Comparison of ENCODE assay signal across 17 cellular contexts in genomic region chr3:155957412-155957880, GRCh38.
"Had no signal": no experiment of that assay in that cellular context is flagged by ENCODE, and none has a peak within 500 bp of the region (broad histone marks: within the 10 kb centered on the region; RNA-seq: fewer than 3 reads in every experiment).

No MANE protein-coding gene starts in this region.

- H3K27me3 ChIP-seq: heart left ventricle, testis, tibial nerve had no signal

- DNase-seq: effector memory CD4-positive, alpha-beta T cell; heart left ventricle; hippocampal formation; left colon; mesendoderm; naive B cell; occipital lobe; stimulated activated CD4-positive, alpha-beta T cell treated with anti-CD3 and anti-CD28 coated beads, Interleukin-2, amount 100 ng/mL, for 24 hours; stimulated activated CD4-positive, alpha-beta T cell treated with anti-CD3 and anti-CD28 coated beads, Interleukin-4, amount 100 ng/mL, for 4 hours; stimulated activated naive B cell treated with anti-CD40 and anti-IgM and Interleukin-4, amounts not matched to agents 10 μg/mL and 1 μg/mL and 100 μg/mL, for 72 hours; stimulated activated naive CD8-positive, alpha-beta T cell treated with anti-CD3 and anti-CD28 coated beads, Interleukin-15, amount 100 ng/mL, for 72 hours; testis had no signal

- H3K9me3 ChIP-seq: testis had no signal

- ATAC-seq: esophagus mucosa; heart left ventricle; left colon; sciatic nerve; stimulated activated naive B cell treated with anti-CD40 and anti-IgM and Interleukin-4, amounts not matched to agents 10 μg/mL and 1 μg/mL and 100 μg/mL, for 72 hours; stimulated activated naive CD8-positive, alpha-beta T cell treated with anti-CD3 and anti-CD28 coated beads, Interleukin-15, amount 100 ng/mL, for 72 hours had no signal

- H3K36me3 ChIP-seq: heart left ventricle, tibial nerve had no signal

- H3K4me1 ChIP-seq: parathyroid adenoma, tibial nerve had no signal

- H3K4me3 ChIP-seq: heart left ventricle, skin epidermis, testis, tibial nerve had no signal

- H3K27ac ChIP-seq: heart left ventricle, parathyroid adenoma, skin epidermis, testis, tibial nerve had no signal

- H3K79me2 ChIP-seq: parathyroid adenoma had no signal

- H2AFZ ChIP-seq: parathyroid adenoma had no signal

- H3K9ac ChIP-seq: parathyroid adenoma had no signal
